In the genomic region with DNA sequence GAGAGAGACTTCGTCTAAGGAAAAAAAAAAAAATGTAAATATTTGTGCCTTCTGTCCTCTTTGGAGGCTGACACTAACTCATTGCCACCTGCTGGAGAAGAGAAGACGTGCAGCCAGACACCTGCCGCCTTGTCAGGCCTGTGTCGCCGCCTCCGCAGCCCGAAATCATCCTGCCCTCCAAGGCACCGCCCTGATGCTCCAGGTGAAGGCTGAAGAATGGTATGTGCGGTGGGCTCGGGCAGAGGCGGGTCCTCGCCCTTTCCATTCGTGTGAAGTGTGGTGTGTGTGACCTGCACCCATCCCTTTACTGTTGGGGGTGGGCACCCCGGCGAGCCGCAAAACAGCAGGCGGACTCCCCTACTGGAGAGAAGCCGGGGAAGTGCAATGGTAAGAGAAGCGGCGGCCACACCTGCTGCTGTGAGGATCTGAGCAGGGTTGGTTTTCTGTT, we compare ENCODE assay signal across 1 cellular context.
TF ChIP-seq lines count a peak whose summit lies in the region.

No MANE protein-coding gene starts in this region.

TF ChIP-seq in HepG2, 621 proteins besides CTCF, POLR2A, EP300 and RAD21 (continued from another document and continues in another):
- TF ChIP-seq KLF13 (CRISPR knock-in tag; IDR thresholded peaks at IDR 0.05) (no peak), ZNF136 (CRISPR knock-in tag; IDR thresholded peaks at IDR 0.05; ENCODE audit: low read depth) (no peak), ATF7-NPFF (CRISPR knock-in tag; IDR thresholded peaks at IDR 0.05; ENCODE audit: low read depth) (no peak), CHD2 (IDR thresholded peaks at IDR 0.05; ENCODE audit: low read depth, low read length) (no peak), ZBTB38 (CRISPR knock-in tag; IDR thresholded peaks at IDR 0.05) (peak; percentile 54; the same call in 1 of the 2 replicates), EED (CRISPR knock-in tag; IDR thresholded peaks at IDR 0.05) (no peak), ARHGAP35 (CRISPR knock-in tag; IDR thresholded peaks at IDR 0.05; ENCODE audit: borderline replicate concordance) (no peak), FOXA1 (IDR thresholded peaks at IDR 0.05) (no peak), FOXA1 (CRISPR knock-in tag; IDR thresholded peaks at IDR 0.05) (peak; percentile 37; the same call in 1 of the 2 replicates), ZNF24 (IDR thresholded peaks at IDR 0.05) (no peak), GTF2F1 (IDR thresholded peaks at IDR 0.05; ENCODE audit: low read length) (no peak), ZNF331 (CRISPR knock-in tag; IDR thresholded peaks at IDR 0.05) (peak; percentile 41; the same call in 1 of the 2 replicates), ZFP90 (CRISPR knock-in tag; IDR thresholded peaks at IDR 0.05; ENCODE audit: borderline replicate concordance) (0 out of 2 replicates have a peak, but pooled peaks have one; percentile 32), ZNF557 (CRISPR knock-in tag; IDR thresholded peaks at IDR 0.05) (no peak), RFX3 (CRISPR knock-in tag; IDR thresholded peaks at IDR 0.05) (no peak), ZNF670 (CRISPR knock-in tag; IDR thresholded peaks at IDR 0.05; ENCODE audit: borderline replicate concordance) (no peak), SNRNP70 (IDR thresholded peaks at IDR 0.05; ENCODE audit: low read depth, low read length) (no peak), CENPX (CRISPR knock-in tag; IDR thresholded peaks at IDR 0.05) (no peak), ZNF891 (CRISPR knock-in tag; IDR thresholded peaks at IDR 0.05) (peak; percentile 77; the same call in 1 of the 2 replicates), ZNF232 (CRISPR knock-in tag; IDR thresholded peaks at IDR 0.05; ENCODE audit: borderline replicate concordance) (no peak), ZNF362 (CRISPR knock-in tag; IDR thresholded peaks at IDR 0.05; ENCODE audit: borderline replicate concordance) (peak; percentile 98), U2AF2 (IDR thresholded peaks at IDR 0.05; ENCODE audit: low read depth, low read length) (no peak), FOXP4 (CRISPR knock-in tag; IDR thresholded peaks at IDR 0.05) (peak; percentile 39; the same call in 1 of the 2 replicates), ZSCAN25 (CRISPR knock-in tag; IDR thresholded peaks at IDR 0.05) (no peak), MIER3 (CRISPR knock-in tag; IDR thresholded peaks at IDR 0.05; ENCODE audit: borderline replicate concordance) (no peak), BORCS8-MEF2B (CRISPR knock-in tag; IDR thresholded peaks at IDR 0.05) (no peak), TOE1 (CRISPR knock-in tag; IDR thresholded peaks at IDR 0.05) (no peak), ZFP1 (CRISPR knock-in tag; IDR thresholded peaks at IDR 0.05) (no peak), IRF2 (CRISPR knock-in tag; IDR thresholded peaks at IDR 0.05) (0 out of 2 replicates have a peak, but pooled peaks have one; percentile 54), NR2F6 (IDR thresholded peaks at IDR 0.05) (no peak), NR2F6 (CRISPR knock-in tag; IDR thresholded peaks at IDR 0.05) (0 out of 2 replicates have a peak, but pooled peaks have one; percentile 45), ZNF703 (CRISPR knock-in tag; IDR thresholded peaks at IDR 0.05; ENCODE audit: borderline replicate concordance) (no peak), REPIN1 (CRISPR knock-in tag; IDR thresholded peaks at IDR 0.05; ENCODE audit: borderline replicate concordance, low read depth) (0 out of 2 replicates have a peak, but pooled peaks have one; percentile 53), REL (CRISPR knock-in tag; conservative IDR thresholded peaks at IDR 0.05) (no peak), SRSF9 (IDR thresholded peaks at IDR 0.05; ENCODE audit: borderline replicate concordance, insufficient read depth, low read depth, low read length, poor library complexity, severe bottlenecking) (no peak), ZNF512B (CRISPR knock-in tag; IDR thresholded peaks at IDR 0.05; ENCODE audit: borderline replicate concordance) (no peak), HOXA5 (CRISPR knock-in tag; IDR thresholded peaks at IDR 0.05) (no peak), ZBTB7B (CRISPR knock-in tag; IDR thresholded peaks at IDR 0.05) (no peak), XRCC5 (optimal IDR thresholded peaks at IDR 0.05; ENCODE audit: low read length) (peak; percentile 47), BHLHE40 (IDR thresholded peaks at IDR 0.05; ENCODE audit: low read length) (0 out of 2 replicates have a peak, but pooled peaks have one; percentile 9), PBX2 (CRISPR knock-in tag; IDR thresholded peaks at IDR 0.05) (no peak)
- TF ChIP-seq, protein P1, sequence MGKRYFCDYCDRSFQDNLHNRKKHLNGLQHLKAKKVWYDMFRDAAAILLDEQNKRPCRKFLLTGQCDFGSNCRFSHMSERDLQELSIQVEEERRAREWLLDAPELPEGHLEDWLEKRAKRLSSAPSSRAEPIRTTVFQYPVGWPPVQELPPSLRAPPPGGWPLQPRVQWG (CRISPR knock-in tag; IDR thresholded peaks at IDR 0.05; ENCODE audit: borderline replicate concordance, low read depth), result no peak
- TF ChIP-seq, protein P2, sequence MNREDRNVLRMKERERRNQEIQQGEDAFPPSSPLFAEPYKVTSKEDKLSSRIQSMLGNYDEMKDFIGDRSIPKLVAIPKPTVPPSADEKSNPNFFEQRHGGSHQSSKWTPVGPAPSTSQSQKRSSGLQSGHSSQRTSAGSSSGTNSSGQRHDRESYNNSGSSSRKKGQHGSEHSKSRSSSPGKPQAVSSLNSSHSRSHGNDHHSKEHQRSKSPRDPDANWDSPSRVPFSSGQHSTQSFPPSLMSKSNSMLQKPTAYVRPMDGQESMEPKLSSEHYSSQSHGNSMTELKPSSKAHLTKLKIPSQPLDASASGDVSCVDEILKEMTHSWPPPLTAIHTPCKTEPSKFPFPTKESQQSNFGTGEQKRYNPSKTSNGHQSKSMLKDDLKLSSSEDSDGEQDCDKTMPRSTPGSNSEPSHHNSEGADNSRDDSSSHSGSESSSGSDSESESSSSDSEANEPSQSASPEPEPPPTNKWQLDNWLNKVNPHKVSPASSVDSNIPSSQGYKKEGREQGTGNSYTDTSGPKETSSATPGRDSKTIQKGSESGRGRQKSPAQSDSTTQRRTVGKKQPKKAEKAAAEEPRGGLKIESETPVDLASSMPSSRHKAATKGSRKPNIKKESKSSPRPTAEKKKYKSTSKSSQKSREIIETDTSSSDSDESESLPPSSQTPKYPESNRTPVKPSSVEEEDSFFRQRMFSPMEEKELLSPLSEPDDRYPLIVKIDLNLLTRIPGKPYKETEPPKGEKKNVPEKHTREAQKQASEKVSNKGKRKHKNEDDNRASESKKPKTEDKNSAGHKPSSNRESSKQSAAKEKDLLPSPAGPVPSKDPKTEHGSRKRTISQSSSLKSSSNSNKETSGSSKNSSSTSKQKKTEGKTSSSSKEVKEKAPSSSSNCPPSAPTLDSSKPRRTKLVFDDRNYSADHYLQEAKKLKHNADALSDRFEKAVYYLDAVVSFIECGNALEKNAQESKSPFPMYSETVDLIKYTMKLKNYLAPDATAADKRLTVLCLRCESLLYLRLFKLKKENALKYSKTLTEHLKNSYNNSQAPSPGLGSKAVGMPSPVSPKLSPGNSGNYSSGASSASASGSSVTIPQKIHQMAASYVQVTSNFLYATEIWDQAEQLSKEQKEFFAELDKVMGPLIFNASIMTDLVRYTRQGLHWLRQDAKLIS (CRISPR knock-in tag; IDR thresholded peaks at IDR 0.05), result no peak
- TF ChIP-seq, protein P3, sequence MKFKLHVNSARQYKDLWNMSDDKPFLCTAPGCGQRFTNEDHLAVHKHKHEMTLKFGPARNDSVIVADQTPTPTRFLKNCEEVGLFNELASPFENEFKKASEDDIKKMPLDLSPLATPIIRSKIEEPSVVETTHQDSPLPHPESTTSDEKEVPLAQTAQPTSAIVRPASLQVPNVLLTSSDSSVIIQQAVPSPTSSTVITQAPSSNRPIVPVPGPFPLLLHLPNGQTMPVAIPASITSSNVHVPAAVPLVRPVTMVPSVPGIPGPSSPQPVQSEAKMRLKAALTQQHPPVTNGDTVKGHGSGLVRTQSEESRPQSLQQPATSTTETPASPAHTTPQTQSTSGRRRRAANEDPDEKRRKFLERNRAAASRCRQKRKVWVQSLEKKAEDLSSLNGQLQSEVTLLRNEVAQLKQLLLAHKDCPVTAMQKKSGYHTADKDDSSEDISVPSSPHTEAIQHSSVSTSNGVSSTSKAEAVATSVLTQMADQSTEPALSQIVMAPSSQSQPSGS (CRISPR knock-in tag; IDR thresholded peaks at IDR 0.05), result 0 out of 2 replicates have a peak, but pooled peaks have one; percentile 26
- TF ChIP-seq, protein P4, sequence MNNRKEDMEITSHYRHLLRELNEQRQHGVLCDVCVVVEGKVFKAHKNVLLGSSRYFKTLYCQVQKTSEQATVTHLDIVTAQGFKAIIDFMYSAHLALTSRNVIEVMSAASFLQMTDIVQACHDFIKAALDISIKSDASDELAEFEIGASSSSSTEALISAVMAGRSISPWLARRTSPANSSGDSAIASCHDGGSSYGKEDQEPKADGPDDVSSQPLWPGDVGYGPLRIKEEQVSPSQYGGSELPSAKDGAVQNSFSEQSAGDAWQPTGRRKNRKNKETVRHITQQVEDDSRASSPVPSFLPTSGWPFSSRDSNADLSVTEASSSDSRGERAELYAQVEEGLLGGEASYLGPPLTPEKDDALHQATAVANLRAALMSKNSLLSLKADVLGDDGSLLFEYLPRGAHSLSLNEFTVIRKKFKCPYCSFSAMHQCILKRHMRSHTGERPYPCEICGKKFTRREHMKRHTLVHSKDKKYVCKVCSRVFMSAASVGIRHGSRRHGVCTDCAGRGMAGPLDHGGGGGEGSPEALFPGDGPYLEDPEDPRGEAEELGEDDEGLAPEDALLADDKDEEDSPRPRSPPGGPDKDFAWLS (CRISPR knock-in tag; IDR thresholded peaks at IDR 0.05; ENCODE audit: borderline replicate concordance), result no peak
- TF ChIP-seq, protein P5, sequence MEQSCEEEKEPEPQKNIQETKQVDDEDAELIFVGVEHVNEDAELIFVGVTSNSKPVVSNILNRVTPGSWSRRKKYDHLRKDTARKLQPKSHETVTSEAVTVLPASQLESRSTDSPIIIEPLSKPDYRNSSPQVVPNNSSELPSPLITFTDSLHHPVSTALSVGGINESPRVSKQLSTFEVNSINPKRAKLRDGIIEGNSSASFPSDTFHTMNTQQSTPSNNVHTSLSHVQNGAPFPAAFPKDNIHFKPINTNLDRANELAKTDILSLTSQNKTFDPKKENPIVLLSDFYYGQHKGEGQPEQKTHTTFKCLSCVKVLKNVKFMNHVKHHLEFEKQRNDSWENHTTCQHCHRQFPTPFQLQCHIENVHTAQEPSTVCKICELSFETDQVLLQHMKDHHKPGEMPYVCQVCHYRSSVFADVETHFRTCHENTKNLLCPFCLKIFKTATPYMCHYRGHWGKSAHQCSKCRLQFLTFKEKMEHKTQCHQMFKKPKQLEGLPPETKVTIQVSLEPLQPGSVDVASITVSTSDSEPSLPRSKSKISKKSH (CRISPR knock-in tag; IDR thresholded peaks at IDR 0.05; ENCODE audit: borderline replicate concordance), result 0 out of 2 replicates have a peak, but pooled peaks have one; percentile 19
